20 cellular contexts compared by ENCODE assay signal in the genomic region with DNA sequence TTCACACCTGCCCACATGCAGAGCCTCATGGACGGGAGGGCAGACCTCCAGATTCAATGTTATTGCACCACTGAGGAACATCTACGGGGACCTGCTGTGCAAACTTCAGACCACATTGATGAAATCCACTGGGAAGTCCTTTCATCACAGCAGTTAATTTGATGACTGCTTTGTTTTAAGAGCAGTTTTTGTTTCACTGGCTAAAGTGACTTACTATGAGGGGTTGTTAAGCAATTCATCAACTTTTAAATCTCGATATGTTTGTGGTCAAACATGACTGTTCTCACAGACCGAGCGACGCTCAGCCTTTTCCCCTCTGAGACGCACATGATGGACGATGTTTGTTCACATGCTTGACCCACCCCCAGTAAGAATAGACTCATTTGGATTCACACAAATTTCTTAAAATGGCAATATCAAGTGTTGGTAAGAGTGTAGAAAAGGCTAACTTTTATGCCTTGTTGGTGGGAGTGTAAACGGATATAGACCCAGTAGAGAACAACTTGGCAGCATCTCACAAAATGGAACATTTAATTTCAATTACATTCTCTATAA.
"Had no signal": no experiment of that assay in that cellular context is flagged by ENCODE, and none has a peak within 500 bp of the region (broad histone marks: within the 10 kb centered on the region; RNA-seq: fewer than 3 reads in every experiment).

No MANE protein-coding gene starts in this region.

- H3K4me1 Mint-ChIP-seq: activated CD4-positive, alpha-beta T cell treated with anti-CD3 and anti-CD28 coated beads for 36 hours; activated CD8-positive, alpha-beta memory T cell treated with anti-CD3 and anti-CD28 coated beads, Interleukin-2, amount 10 ng/mL, durations not matched to agents 7 days and 5 days; activated naive CD8-positive, alpha-beta T cell treated with anti-CD3 and anti-CD28 coated beads for 36 hours had no signal

- H3K4me2 ChIP-seq: hepatocyte had no signal

- H3K27ac Mint-ChIP-seq: activated CD4-positive, alpha-beta memory T cell treated with anti-CD3 and anti-CD28 coated beads for 36 hours; activated CD4-positive, alpha-beta T cell treated with anti-CD3 and anti-CD28 coated beads for 36 hours; activated CD8-positive, alpha-beta memory T cell treated with anti-CD3 and anti-CD28 coated beads, Interleukin-2, amount 10 ng/mL, durations not matched to agents 7 days and 5 days; activated naive CD8-positive, alpha-beta T cell treated with anti-CD3 and anti-CD28 coated beads for 36 hours; effector memory CD8-positive, alpha-beta T cell; natural killer cell; T-helper 2 cell treated with Interferon-gamma antibody and Interleukin-4, amounts not matched to agents 5 μg/mL and 100 μg/mL, for 36 hours; WTC11 had no signal

- DNase-seq: activated CD4-positive, alpha-beta memory T cell treated with anti-CD3 and anti-CD28 coated beads for 36 hours; activated CD4-positive, alpha-beta T cell treated with anti-CD3 and anti-CD28 coated beads for 36 hours; activated CD8-positive, alpha-beta memory T cell treated with anti-CD3 and anti-CD28 coated beads, Interleukin-2, amount 10 ng/mL, durations not matched to agents 7 days and 5 days; activated naive CD4-positive, alpha-beta T cell; activated naive CD8-positive, alpha-beta T cell treated with anti-CD3 and anti-CD28 coated beads for 36 hours; amniotic stem cell; effector memory CD8-positive, alpha-beta T cell; esophagus squamous epithelium; foreskin fibroblast; natural killer cell; occipital lobe; posterior cingulate gyrus; retina; stimulated activated CD4-positive, alpha-beta T cell treated with anti-CD3 and anti-CD28 coated beads, Interleukin-2, amount 100 ng/mL, for 24 hours; stimulated activated naive CD8-positive, alpha-beta T cell treated with anti-CD3 and anti-CD28 coated beads, Interleukin-15, Interleukin-2, amounts not matched to agents 100 U/mL and 50 U/mL, for 24 hours; trophoblast cell had no signal

- H3K9me3 Mint-ChIP-seq: activated CD4-positive, alpha-beta memory T cell treated with anti-CD3 and anti-CD28 coated beads for 36 hours; activated naive CD8-positive, alpha-beta T cell treated with anti-CD3 and anti-CD28 coated beads for 36 hours; effector memory CD8-positive, alpha-beta T cell; natural killer cell; T-helper 2 cell treated with Interferon-gamma antibody and Interleukin-4, amounts not matched to agents 5 μg/mL and 100 μg/mL, for 36 hours; WTC11 had no signal

- H3K27me3 ChIP-seq: cardiac muscle cell, hepatocyte had no signal

- H3K36me3 ChIP-seq: cardiac muscle cell, esophagus squamous epithelium had no signal

- H3K9me3 ChIP-seq: esophagus squamous epithelium had no signal

- ATAC-seq: activated CD4-positive, alpha-beta T cell treated with anti-CD3 and anti-CD28 coated beads for 36 hours; activated CD8-positive, alpha-beta memory T cell treated with anti-CD3 and anti-CD28 coated beads, Interleukin-2, amount 10 ng/mL, durations not matched to agents 7 days and 5 days; effector memory CD8-positive, alpha-beta T cell; natural killer cell; stimulated activated naive CD8-positive, alpha-beta T cell treated with anti-CD3 and anti-CD28 coated beads, Interleukin-15, Interleukin-2, amounts not matched to agents 100 U/mL and 50 U/mL, for 24 hours; WTC11 had no signal

- H2AFZ ChIP-seq: hepatocyte had no signal

- H3K4me3 ChIP-seq: cardiac muscle cell, esophagus squamous epithelium, hepatocyte had no signal

- H3K79me2 ChIP-seq: hepatocyte had no signal

- H3K4me3 Mint-ChIP-seq: activated CD4-positive, alpha-beta memory T cell treated with anti-CD3 and anti-CD28 coated beads for 36 hours; activated CD4-positive, alpha-beta T cell treated with anti-CD3 and anti-CD28 coated beads for 36 hours; activated CD8-positive, alpha-beta memory T cell treated with anti-CD3 and anti-CD28 coated beads, Interleukin-2, amount 10 ng/mL, durations not matched to agents 7 days and 5 days; activated naive CD8-positive, alpha-beta T cell treated with anti-CD3 and anti-CD28 coated beads for 36 hours; effector memory CD8-positive, alpha-beta T cell; natural killer cell; T-helper 2 cell treated with Interferon-gamma antibody and Interleukin-4, amounts not matched to agents 5 μg/mL and 100 μg/mL, for 36 hours; WTC11 had no signal

- H3K27ac ChIP-seq: cardiac muscle cell, esophagus squamous epithelium, hepatocyte had no signal

- H3K36me3 Mint-ChIP-seq: activated CD4-positive, alpha-beta memory T cell treated with anti-CD3 and anti-CD28 coated beads for 36 hours; activated CD8-positive, alpha-beta memory T cell treated with anti-CD3 and anti-CD28 coated beads, Interleukin-2, amount 10 ng/mL, durations not matched to agents 7 days and 5 days; activated naive CD8-positive, alpha-beta T cell treated with anti-CD3 and anti-CD28 coated beads for 36 hours; natural killer cell; WTC11 had no signal

- H3K27me3 Mint-ChIP-seq: activated naive CD8-positive, alpha-beta T cell treated with anti-CD3 and anti-CD28 coated beads for 36 hours had no signal
